1 cellular context compared by ENCODE assay signal in genomic region chr3:126886217-126886616, GRCh38.
TF ChIP-seq lines count a peak whose summit lies in the region.

No MANE protein-coding gene starts in this region.

TF ChIP-seq in K562, 482 proteins besides CTCF, POLR2A, EP300 and RAD21 (continued from another document and continues in another):
- TF ChIP-seq CBFA2T3 (IDR thresholded peaks at IDR 0.05) (peak; percentile 44), SIN3A (IDR thresholded peaks at IDR 0.05; ENCODE audit: borderline replicate concordance in 2 of 2, control insufficient read depth in 1 of 2, low read depth in 2 of 2, low read length in 2 of 2) (no peak), ARID1B (IDR thresholded peaks at IDR 0.05) (peak; percentile 74), KDM2B (CRISPR knock-in tag; IDR thresholded peaks at IDR 0.05) (no peak), STAG1 (CRISPR knock-in tag; IDR thresholded peaks at IDR 0.05; ENCODE audit: borderline replicate concordance) (no peak), ZNF146 (CRISPR knock-in tag; IDR thresholded peaks at IDR 0.05; ENCODE audit: unreplicated experiment) (no peak), NFE2 (IDR thresholded peaks at IDR 0.05; ENCODE audit: low read depth) (no peak), PKNOX1 (IDR thresholded peaks at IDR 0.05) (peak; percentile 77), GABPB2 (CRISPR knock-in tag; conservative IDR thresholded peaks at IDR 0.05) (no peak), PHF20 (IDR thresholded peaks at IDR 0.05; ENCODE audit: partially characterized antibody) (no peak), SAFB2 (IDR thresholded peaks at IDR 0.05; ENCODE audit: borderline replicate concordance, low read depth, low read length, severe bottlenecking) (no peak), HIVEP1 (CRISPR knock-in tag; IDR thresholded peaks at IDR 0.05) (no peak), MAFF (IDR thresholded peaks at IDR 0.05; ENCODE audit: low read length) (no peak), NFE2L1 (tag; IDR thresholded peaks at IDR 0.05; ENCODE audit: borderline replicate concordance, low read depth) (no peak), E2F1 (CRISPR knock-in tag; IDR thresholded peaks at IDR 0.05) (no peak), ILF3 (IDR thresholded peaks at IDR 0.05; ENCODE audit: borderline replicate concordance) (no peak), MXD1 (CRISPR knock-in tag; IDR thresholded peaks at IDR 0.05; ENCODE audit: borderline replicate concordance, poor library complexity, severe bottlenecking) (no peak), CHD4 (IDR thresholded peaks at IDR 0.05; ENCODE audit: insufficient read depth, insufficient replicate concordance, low read depth, low read length, poor library complexity, severe bottlenecking) (no peak), ZKSCAN3 (CRISPR knock-in tag; IDR thresholded peaks at IDR 0.05) (no peak), SMARCA4 (IDR thresholded peaks at IDR 0.05) (peak; percentile 72), ATF6 (CRISPR knock-in tag; IDR thresholded peaks at IDR 0.05) (no peak), RCOR1 (IDR thresholded peaks at IDR 0.05; ENCODE audit: borderline replicate concordance in 1 of 2, low read depth in 2 of 2, low read length in 2 of 2) (peak in 1 of 2 experiments; percentile 26; a peak in 1 of 4 replicates), HDAC1 (IDR thresholded peaks at IDR 0.05) (no peak), ZNF77 (CRISPR knock-in tag; IDR thresholded peaks at IDR 0.05) (no peak), ZFX (CRISPR knock-in tag; IDR thresholded peaks at IDR 0.05) (no peak), E2F3 (CRISPR knock-in tag; IDR thresholded peaks at IDR 0.05) (no peak), ZNF407 (IDR thresholded peaks at IDR 0.05; ENCODE audit: low read depth) (no peak), TAL1 (IDR thresholded peaks at IDR 0.05) (no peak)
- TF ChIP-seq, protein P1, sequence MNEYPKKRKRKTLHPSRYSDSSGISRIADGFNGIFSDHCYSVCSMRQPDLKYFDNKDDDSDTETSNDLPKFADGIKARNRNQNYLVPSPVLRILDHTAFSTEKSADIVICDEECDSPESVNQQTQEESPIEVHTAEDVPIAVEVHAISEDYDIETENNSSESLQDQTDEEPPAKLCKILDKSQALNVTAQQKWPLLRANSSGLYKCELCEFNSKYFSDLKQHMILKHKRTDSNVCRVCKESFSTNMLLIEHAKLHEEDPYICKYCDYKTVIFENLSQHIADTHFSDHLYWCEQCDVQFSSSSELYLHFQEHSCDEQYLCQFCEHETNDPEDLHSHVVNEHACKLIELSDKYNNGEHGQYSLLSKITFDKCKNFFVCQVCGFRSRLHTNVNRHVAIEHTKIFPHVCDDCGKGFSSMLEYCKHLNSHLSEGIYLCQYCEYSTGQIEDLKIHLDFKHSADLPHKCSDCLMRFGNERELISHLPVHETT (CRISPR knock-in tag; conservative IDR thresholded peaks at IDR 0.05 in 1 of 2, IDR thresholded peaks at IDR 0.05 in 1 of 2), result no peak
- TF ChIP-seq, protein P2, sequence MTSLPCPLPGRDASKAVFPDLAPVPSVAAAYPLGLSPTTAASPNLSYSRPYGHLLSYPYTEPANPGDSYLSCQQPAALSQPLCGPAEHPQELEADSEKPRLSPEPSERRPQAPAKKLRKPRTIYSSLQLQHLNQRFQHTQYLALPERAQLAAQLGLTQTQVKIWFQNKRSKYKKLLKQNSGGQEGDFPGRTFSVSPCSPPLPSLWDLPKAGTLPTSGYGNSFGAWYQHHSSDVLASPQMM (CRISPR knock-in tag; IDR thresholded peaks at IDR 0.05), result no peak
- TF ChIP-seq, protein P3, sequence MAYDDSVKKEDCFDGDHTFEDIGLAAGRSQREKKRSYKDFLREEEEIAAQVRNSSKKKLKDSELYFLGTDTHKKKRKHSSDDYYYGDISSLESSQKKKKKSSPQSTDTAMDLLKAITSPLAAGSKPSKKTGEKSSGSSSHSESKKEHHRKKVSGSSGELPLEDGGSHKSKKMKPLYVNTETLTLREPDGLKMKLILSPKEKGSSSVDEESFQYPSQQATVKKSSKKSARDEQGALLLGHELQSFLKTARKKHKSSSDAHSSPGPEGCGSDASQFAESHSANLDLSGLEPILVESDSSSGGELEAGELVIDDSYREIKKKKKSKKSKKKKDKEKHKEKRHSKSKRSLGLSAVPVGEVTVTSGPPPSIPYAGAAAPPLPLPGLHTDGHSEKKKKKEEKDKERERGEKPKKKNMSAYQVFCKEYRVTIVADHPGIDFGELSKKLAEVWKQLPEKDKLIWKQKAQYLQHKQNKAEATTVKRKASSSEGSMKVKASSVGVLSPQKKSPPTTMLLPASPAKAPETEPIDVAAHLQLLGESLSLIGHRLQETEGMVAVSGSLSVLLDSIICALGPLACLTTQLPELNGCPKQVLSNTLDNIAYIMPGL (CRISPR knock-in tag; IDR thresholded peaks at IDR 0.05), result no peak
- TF ChIP-seq, protein P4, sequence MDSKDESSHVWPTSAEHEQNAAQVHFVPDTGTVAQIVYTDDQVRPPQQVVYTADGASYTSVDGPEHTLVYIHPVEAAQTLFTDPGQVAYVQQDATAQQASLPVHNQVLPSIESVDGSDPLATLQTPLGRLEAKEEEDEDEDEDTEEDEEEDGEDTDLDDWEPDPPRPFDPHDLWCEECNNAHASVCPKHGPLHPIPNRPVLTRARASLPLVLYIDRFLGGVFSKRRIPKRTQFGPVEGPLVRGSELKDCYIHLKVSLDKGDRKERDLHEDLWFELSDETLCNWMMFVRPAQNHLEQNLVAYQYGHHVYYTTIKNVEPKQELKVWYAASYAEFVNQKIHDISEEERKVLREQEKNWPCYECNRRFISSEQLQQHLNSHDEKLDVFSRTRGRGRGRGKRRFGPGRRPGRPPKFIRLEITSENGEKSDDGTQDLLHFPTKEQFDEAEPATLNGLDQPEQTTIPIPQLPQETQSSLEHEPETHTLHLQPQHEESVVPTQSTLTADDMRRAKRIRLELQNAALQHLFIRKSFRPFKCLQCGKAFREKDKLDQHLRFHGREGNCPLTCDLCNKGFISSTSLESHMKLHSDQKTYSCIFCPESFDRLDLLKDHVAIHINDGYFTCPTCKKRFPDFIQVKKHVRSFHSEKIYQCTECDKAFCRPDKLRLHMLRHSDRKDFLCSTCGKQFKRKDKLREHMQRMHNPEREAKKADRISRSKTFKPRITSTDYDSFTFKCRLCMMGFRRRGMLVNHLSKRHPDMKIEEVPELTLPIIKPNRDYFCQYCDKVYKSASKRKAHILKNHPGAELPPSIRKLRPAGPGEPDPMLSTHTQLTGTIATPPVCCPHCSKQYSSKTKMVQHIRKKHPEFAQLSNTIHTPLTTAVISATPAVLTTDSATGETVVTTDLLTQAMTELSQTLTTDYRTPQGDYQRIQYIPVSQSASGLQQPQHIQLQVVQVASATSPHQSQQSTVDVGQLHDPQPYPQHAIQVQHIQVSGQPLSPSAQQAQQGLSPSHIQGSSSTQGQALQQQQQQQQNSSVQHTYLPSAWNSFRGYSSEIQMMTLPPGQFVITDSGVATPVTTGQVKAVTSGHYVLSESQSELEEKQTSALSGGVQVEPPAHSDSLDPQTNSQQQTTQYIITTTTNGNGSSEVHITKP (IDR thresholded peaks at IDR 0.05; ENCODE audit: partially characterized antibody), result no peak
- TF ChIP-seq, protein P5, sequence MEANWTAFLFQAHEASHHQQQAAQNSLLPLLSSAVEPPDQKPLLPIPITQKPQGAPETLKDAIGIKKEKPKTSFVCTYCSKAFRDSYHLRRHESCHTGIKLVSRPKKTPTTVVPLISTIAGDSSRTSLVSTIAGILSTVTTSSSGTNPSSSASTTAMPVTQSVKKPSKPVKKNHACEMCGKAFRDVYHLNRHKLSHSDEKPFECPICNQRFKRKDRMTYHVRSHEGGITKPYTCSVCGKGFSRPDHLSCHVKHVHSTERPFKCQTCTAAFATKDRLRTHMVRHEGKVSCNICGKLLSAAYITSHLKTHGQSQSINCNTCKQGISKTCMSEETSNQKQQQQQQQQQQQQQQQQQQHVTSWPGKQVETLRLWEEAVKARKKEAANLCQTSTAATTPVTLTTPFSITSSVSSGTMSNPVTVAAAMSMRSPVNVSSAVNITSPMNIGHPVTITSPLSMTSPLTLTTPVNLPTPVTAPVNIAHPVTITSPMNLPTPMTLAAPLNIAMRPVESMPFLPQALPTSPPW (CRISPR knock-in tag; IDR thresholded peaks at IDR 0.05), result peak; percentile 75
- TF ChIP-seq, protein P6, sequence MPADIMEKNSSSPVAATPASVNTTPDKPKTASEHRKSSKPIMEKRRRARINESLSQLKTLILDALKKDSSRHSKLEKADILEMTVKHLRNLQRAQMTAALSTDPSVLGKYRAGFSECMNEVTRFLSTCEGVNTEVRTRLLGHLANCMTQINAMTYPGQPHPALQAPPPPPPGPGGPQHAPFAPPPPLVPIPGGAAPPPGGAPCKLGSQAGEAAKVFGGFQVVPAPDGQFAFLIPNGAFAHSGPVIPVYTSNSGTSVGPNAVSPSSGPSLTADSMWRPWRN (IDR thresholded peaks at IDR 0.05; ENCODE audit: low read depth), result no peak
